ENCODE assay signal across 25 cellular contexts in the genomic region with DNA sequence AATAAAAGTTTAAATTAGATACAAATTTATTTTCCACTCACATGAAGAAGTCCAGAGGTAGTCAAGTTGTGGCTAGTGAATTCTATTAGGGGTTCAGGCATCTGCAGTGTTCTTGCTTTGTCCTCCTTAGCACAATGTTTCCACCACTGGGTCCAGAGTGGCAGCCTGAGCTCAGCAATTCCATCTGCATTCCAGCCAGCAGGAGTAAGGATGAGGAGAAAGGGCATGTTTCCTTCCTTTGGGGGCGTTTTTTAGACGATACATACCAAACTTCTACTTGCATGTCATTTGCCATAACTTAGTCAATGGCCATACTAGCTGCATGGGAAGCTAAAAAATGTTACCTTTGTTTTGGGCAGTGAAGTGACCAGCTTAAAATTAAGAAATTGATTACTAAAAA.
"Had no signal": no experiment of that assay in that cellular context is flagged by ENCODE, and none has a peak within 500 bp of the region (broad histone marks: within the 10 kb centered on the region; RNA-seq: fewer than 3 reads in every experiment).

No MANE protein-coding gene starts in this region.

- H3K4me1 Mint-ChIP-seq: activated CD4-positive, alpha-beta T cell treated with anti-CD3 and anti-CD28 coated beads, Interleukin-2, amount 10 ng/mL, durations not matched to agents 7 days and 5 days; T-cell had no signal

- H3K27ac ChIP-seq: cardiac muscle cell, KMS-11, SJSA1, VCaP had no signal

- H3K4me2 ChIP-seq: KMS-11 had no signal

- H3K9me3 ChIP-seq: SJSA1 had no signal

- H3K9ac ChIP-seq: KMS-11 had no signal

- DNase-seq: activated CD4-positive, alpha-beta memory T cell treated with anti-CD3 and anti-CD28 coated beads for 36 hours; activated CD4-positive, alpha-beta T cell treated with anti-CD3 and anti-CD28 coated beads, Interleukin-2, amount 10 ng/mL, durations not matched to agents 7 days and 5 days; activated CD4-positive, CD25-positive, alpha-beta regulatory T cell; activated CD8-positive, alpha-beta memory T cell treated with anti-CD3 and anti-CD28 coated beads for 24 hours; activated effector memory CD4-positive, alpha-beta T cell treated with anti-CD3 and anti-CD28 coated beads, Interleukin-2, amount 50 U/mL, for 16 hours; activated naive CD4-positive, alpha-beta T cell treated with Interleukin-2 at 50 U/mL for 16 hours; activated T-cell treated with anti-CD3 and anti-CD28 coated beads, Interleukin-2, amount 50 U/mL, for 4 hours; amygdala; NCI-H1092; NCI-H1417; NCI-H1930; NCI-H2171 treated with DMSO at 0.1 percent for 48 hours; NCI-H446; NCI-H524; PC-3; SHP77; T-cell; T-helper 2 cell; T1000 had no signal

- H3K9me3 Mint-ChIP-seq: activated CD4-positive, alpha-beta memory T cell treated with anti-CD3 and anti-CD28 coated beads for 36 hours; activated CD4-positive, alpha-beta T cell treated with anti-CD3 and anti-CD28 coated beads, Interleukin-2, amount 10 ng/mL, durations not matched to agents 7 days and 5 days; activated T-cell treated with anti-CD3 and anti-CD28 coated beads, Interleukin-2, amount 50 U/mL, for 4 hours had no signal

- H3K36me3 Mint-ChIP-seq: activated CD4-positive, alpha-beta memory T cell treated with anti-CD3 and anti-CD28 coated beads for 36 hours; activated naive CD8-positive, alpha-beta T cell; brain; T-cell had no signal

- H3K4me3 ChIP-seq: cardiac muscle cell, SJSA1 had no signal

- H3K36me3 ChIP-seq: cardiac muscle cell, SJSA1 had no signal

- H3K4me3 Mint-ChIP-seq: activated CD4-positive, alpha-beta memory T cell treated with anti-CD3 and anti-CD28 coated beads for 36 hours; activated CD4-positive, alpha-beta T cell treated with anti-CD3 and anti-CD28 coated beads, Interleukin-2, amount 10 ng/mL, durations not matched to agents 7 days and 5 days; activated naive CD8-positive, alpha-beta T cell; activated T-cell treated with anti-CD3 and anti-CD28 coated beads, Interleukin-2, amount 50 U/mL, for 4 hours; brain; T-cell had no signal

- H3K27me3 ChIP-seq: cardiac muscle cell, SJSA1 had no signal

- H3K27ac Mint-ChIP-seq: activated CD4-positive, alpha-beta memory T cell treated with anti-CD3 and anti-CD28 coated beads for 36 hours; activated CD4-positive, alpha-beta T cell treated with anti-CD3 and anti-CD28 coated beads, Interleukin-2, amount 10 ng/mL, durations not matched to agents 7 days and 5 days; activated naive CD8-positive, alpha-beta T cell; brain; T-cell had no signal
